ENCODE assay signal across 8 cellular contexts in the genomic region with DNA sequence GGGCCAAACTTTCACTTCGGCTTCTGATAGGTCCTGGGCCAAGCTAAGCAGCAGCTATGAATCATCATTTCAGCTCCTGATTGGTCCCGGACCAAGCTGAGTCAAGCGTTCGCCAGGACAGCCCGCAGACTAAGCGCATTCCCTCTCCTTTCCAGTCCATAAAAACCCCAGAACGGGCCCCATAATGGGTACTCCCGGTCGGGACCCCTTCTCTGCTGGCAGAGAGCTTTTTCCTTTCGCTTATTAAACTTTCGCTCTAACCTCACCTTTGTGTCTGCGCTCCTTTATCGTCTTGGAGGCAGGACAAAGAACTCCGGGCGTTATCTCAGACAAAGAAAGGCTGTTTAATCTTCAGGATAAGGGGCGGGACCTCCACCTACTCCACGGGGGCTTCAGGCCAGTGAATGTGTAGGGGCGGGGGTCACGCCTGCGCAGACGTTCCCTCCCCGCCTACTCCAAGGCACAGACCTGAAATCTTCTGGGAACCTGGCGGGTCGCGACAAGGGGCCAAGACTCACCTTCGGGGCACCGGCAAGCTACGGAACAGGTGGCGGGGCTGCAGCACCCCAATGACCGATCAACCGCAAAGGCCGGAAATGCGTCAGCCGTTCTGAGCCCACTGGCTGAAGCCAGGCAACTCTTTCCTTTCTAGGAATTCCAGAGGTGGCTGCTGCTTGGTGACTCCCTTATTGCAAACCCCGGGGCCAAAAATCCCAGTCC. TPM values are rescaled to one million over a fixed set of nuclear protein-coding genes. Genes with fewer than 3 reads are reported as not detected.
DNase-seq lines count a peak whose midpoint lies in the region; ATAC-seq and TF ChIP-seq lines count a peak whose summit lies in the region.

A gene (minus strand): TSS at position 585 of the 720 bp plus-strand sequence. CDS start 6,465 bp downstream, outside the sequence.

- no peak within 1 kb of the TSS for H3K27ac Mint-ChIP-seq in Caco-2 (ENCODE audit: unreplicated experiment)
- H3K27ac Mint-ChIP-seq in activated T-helper 1 cell treated with anti-CD3 and anti-CD28 coated beads, Interleukin-12 subunit alpha, Interleukin-12 subunit beta, Interleukin-2, Interleukin-4 antibody, amounts not matched to agents 30 ng/mL and 10 ng/mL and 1 ng/mL, durations not matched to agents 14 hours and 24 hours and 36 hours, result no peak within 1 kb of the TSS

- ATAC-seq in GM21447 (IDR thresholded peaks at IDR 0.05; ENCODE audit: unreplicated experiment), result peak; percentile 74

- H3K79me2 ChIP-seq in PC-9 (ENCODE audit: low read depth), result no peaks in the 10 kb centered on the region

- H3K4me3 Mint-ChIP-seq in Caco-2 (ENCODE audit: unreplicated experiment), result no peak within 1 kb of the TSS
- H3K4me3 Mint-ChIP-seq in activated T-helper 1 cell treated with anti-CD3 and anti-CD28 coated beads, Interleukin-12 subunit alpha, Interleukin-12 subunit beta, Interleukin-2, Interleukin-4 antibody, amounts not matched to agents 30 ng/mL and 10 ng/mL and 1 ng/mL, durations not matched to agents 14 hours and 24 hours and 36 hours, result no peak within 1 kb of the TSS

- intact Hi-C loops in Caco-2 (cut with micrococcal nuclease; ENCODE audit: unreplicated experiment) (loop anchor here (2.0 to 5.0 kb wide), 3 partner anchors 13 to 443 kb away; a partner anchor contains a TSS), PC-9 (cut with micrococcal nuclease; ENCODE audit: unreplicated experiment) (no loop called here)
- intact Hi-C loops in activated T-helper 1 cell treated with anti-CD3 and anti-CD28 coated beads, Interleukin-12 subunit alpha, Interleukin-12 subunit beta, Interleukin-2, Interleukin-4 antibody, amounts not matched to agents 30 ng/mL and 10 ng/mL and 1 ng/mL, durations not matched to agents 14 hours and 24 hours and 36 hours (cut with micrococcal nuclease), result loop anchor here (1.0 to 5.0 kb wide), 6 partner anchors 14 to 498 kb away; a partner anchor contains a TSS

- H3K9ac ChIP-seq in HUES64 (ENCODE audit: low read depth, low read length), result peak within 1 kb of the TSS; percentile 97

- H2AFZ ChIP-seq in PC-9, result peak within 1 kb of the TSS; percentile 71

- peaks cover 2% of the 10 kb centered on the region for H3K27me3 Mint-ChIP-seq in Caco-2 (ENCODE audit: insufficient read depth, unreplicated experiment)
- peaks cover 7% of the 10 kb centered on the region for H3K27me3 Mint-ChIP-seq in activated T-helper 1 cell treated with anti-CD3 and anti-CD28 coated beads, Interleukin-12 subunit alpha, Interleukin-12 subunit beta, Interleukin-2, Interleukin-4 antibody, amounts not matched to agents 30 ng/mL and 10 ng/mL and 1 ng/mL, durations not matched to agents 14 hours and 24 hours and 36 hours (ENCODE audit: insufficient read depth)

- peak within 1 kb of the TSS; percentile 67 for H3K4me2 ChIP-seq in PC-9

- peak; percentile 92 to 95 for DNase-seq in Caco-2
- peak; percentile 75 to 77 for DNase-seq in PC-9
- DNase-seq in activated T-helper 1 cell treated with anti-CD3 and anti-CD28 coated beads, Interleukin-12 subunit alpha, Interleukin-12 subunit beta, Interleukin-2, Interleukin-4 antibody, amounts not matched to agents 30 ng/mL and 10 ng/mL and 1 ng/mL, durations not matched to agents 14 hours and 24 hours and 36 hours (ENCODE audit: low spot score), result peak; percentile 56
- DNase-seq in fibroblast of gingiva (ENCODE audit: low read depth), result peak; percentile 94
- DNase-seq in myocyte (ENCODE audit: low read depth), result peak; percentile 99
- DNase-seq in stimulated activated CD8-positive, alpha-beta memory T cell treated with anti-CD3 and anti-CD28 coated beads, Interleukin-7, amount 100 ng/mL, for 48 hours (ENCODE audit: extremely low read depth in 1 of 2, low read depth in 1 of 2), result peak; percentile 55 to 75

- H3K27ac ChIP-seq in HUES64 (ENCODE audit: low read depth, low read length) (peak within 1 kb of the TSS; percentile 97), PC-9 (peak within 1 kb of the TSS; percentile 69)

- POLR2A ChIA-PET in Caco-2 (lab: Charles Lee), result interaction anchor here (0.5 to 2.0 kb wide), 17 partner anchors 11 to 1224 kb away, joined by 3 to 17 read pairs (median 4); a partner anchor contains a TSS
- POLR2A ChIA-PET in PC-9 (lab: Charles Lee; ENCODE audit: unreplicated experiment), result interaction anchor here (0.5 to 0.6 kb wide), 5 partner anchors 21 to 1678 kb away, joined by 3 to 6 read pairs (median 3); no protein-coding TSS in a partner anchor

- H3K27me3 ChIP-seq in Caco-2 (replicated peaks; ENCODE audit: control insufficient read depth, insufficient read depth, low read length) (no peaks in the 10 kb centered on the region), HUES64 (ENCODE audit: insufficient read depth, low read length) (no peaks in the 10 kb centered on the region), PC-9 (ENCODE audit: insufficient read depth, low read depth) (no peaks in the 10 kb centered on the region)

- no peak for TF ChIP-seq CTCF in Caco-2 (IDR thresholded peaks at IDR 0.05; ENCODE audit: insufficient read depth in 1 of 2, low read depth in 1 of 2, low read length in 1 of 2, severe bottlenecking in 1 of 2, unreplicated experiment in 1 of 2)
- TF ChIP-seq CTCF in PC-9 (conservative IDR thresholded peaks at IDR 0.05), result no peak

- peaks cover 9% of the 10 kb centered on the region for H3K9me3 Mint-ChIP-seq in Caco-2 (ENCODE audit: unreplicated experiment)
- peaks cover 14% of the 10 kb centered on the region for H3K9me3 Mint-ChIP-seq in activated T-helper 1 cell treated with anti-CD3 and anti-CD28 coated beads, Interleukin-12 subunit alpha, Interleukin-12 subunit beta, Interleukin-2, Interleukin-4 antibody, amounts not matched to agents 30 ng/mL and 10 ng/mL and 1 ng/mL, durations not matched to agents 14 hours and 24 hours and 36 hours

- H3K4me3 ChIP-seq in Caco-2 (ENCODE audit: low read depth, low read length), result peak within 1 kb of the TSS; percentile 54
- peak within 1 kb of the TSS; percentile 81 for H3K4me3 ChIP-seq in HUES64 (ENCODE audit: low read length)
- H3K4me3 ChIP-seq in PC-9, result peak within 1 kb of the TSS; percentile 49

- no peaks in the 10 kb centered on the region; the same call in 1 of the 2 replicates for H3K4me1 ChIP-seq in Caco-2
- H3K4me1 ChIP-seq in HUES64 (ENCODE audit: insufficient read depth, low read length), result peaks cover 11% of the 10 kb centered on the region
- H3K4me1 ChIP-seq in PC-9 (replicated peaks; ENCODE audit: insufficient read depth), result peaks cover 7% of the 10 kb centered on the region; the same call in 1 of the 2 replicates

- H3K9me3 ChIP-seq in Caco-2 (no peaks in the 10 kb centered on the region; the same call in 1 of the 2 replicates), HUES64 (ENCODE audit: insufficient read depth, low read depth, low read length) (no peaks in the 10 kb centered on the region), PC-9 (ENCODE audit: insufficient read depth, low read depth) (0 out of 2 replicates have a peak, but pooled peaks cover 2% of the 10 kb centered on the region)

- no peaks in the 10 kb centered on the region for H3K9me2 ChIP-seq in PC-9 (ENCODE audit: insufficient read depth)

- CTCF ChIA-PET in Caco-2 (lab: Charles Lee), result interaction anchor here (0.6 to 2.5 kb wide), 3 partner anchors 20 to 68 kb away, joined by 3 to 16 read pairs (median 6); a partner anchor contains a TSS
- CTCF ChIA-PET in PC-9 (lab: Charles Lee), result no interaction called here

- no peaks in the 10 kb centered on the region for H3K36me3 Mint-ChIP-seq in Caco-2 (ENCODE audit: insufficient read depth, unreplicated experiment)
- no peaks in the 10 kb centered on the region for H3K36me3 Mint-ChIP-seq in activated T-helper 1 cell treated with anti-CD3 and anti-CD28 coated beads, Interleukin-12 subunit alpha, Interleukin-12 subunit beta, Interleukin-2, Interleukin-4 antibody, amounts not matched to agents 30 ng/mL and 10 ng/mL and 1 ng/mL, durations not matched to agents 14 hours and 24 hours and 36 hours (ENCODE audit: low read depth)

- BruUV-seq in Caco-2 (replicated peaks; lab: Mats Ljungman, UMichigan), result TSS peak; percentile 82
- TSS peak; percentile 95 for BruUV-seq in PC-9 (replicated peaks; lab: Mats Ljungman, UMichigan)

- H3K4me1 Mint-ChIP-seq in Caco-2 (ENCODE audit: low read depth, unreplicated experiment), result peaks cover 16% of the 10 kb centered on the region
- H3K4me1 Mint-ChIP-seq in activated T-helper 1 cell treated with anti-CD3 and anti-CD28 coated beads, Interleukin-12 subunit alpha, Interleukin-12 subunit beta, Interleukin-2, Interleukin-4 antibody, amounts not matched to agents 30 ng/mL and 10 ng/mL and 1 ng/mL, durations not matched to agents 14 hours and 24 hours and 36 hours (ENCODE audit: low read depth), result no peaks in the 10 kb centered on the region

- under 1% methylated on average over 35 of the region's 35 CpGs for WGBS in HUES64

- H4K20me1 ChIP-seq in PC-9 (ENCODE audit: insufficient read depth), result no peaks in the 10 kb centered on the region

- no peaks in the 10 kb centered on the region for H3K36me3 ChIP-seq in Caco-2 (ENCODE audit: control insufficient read depth, insufficient read depth, low read length)
- no peaks in the 10 kb centered on the region for H3K36me3 ChIP-seq in HUES64 (ENCODE audit: insufficient read depth, low read length)
- H3K36me3 ChIP-seq in PC-9 (ENCODE audit: low read depth), result no peaks in the 10 kb centered on the region

- 0 out of 2 replicates have a peak, but pooled peaks cover 5% of the 10 kb centered on the region for H3F3A ChIP-seq in PC-9 (ENCODE audit: insufficient read depth, low read depth)

RNA-seq across cellular contexts. Expression of the gene that starts here (rescaled TPM):
- 1.7 and 3.4 TPM in 2 replicates for total RNA-seq in Caco-2 (2022)
- polyA plus RNA-seq in HUES64 (2013, experiment 1 of 2), result 4.4 TPM
- 4.2 TPM for polyA plus RNA-seq in HUES64 (2013, experiment 2 of 2)
- total RNA-seq in PC-9 (2021), result 64.0 and 88.8 TPM in 2 replicates
- total RNA-seq in activated T-helper 1 cell treated with anti-CD3 and anti-CD28 coated beads, Interleukin-12 subunit alpha, Interleukin-12 subunit beta, Interleukin-2, Interleukin-4 antibody, amounts not matched to agents 30 ng/mL and 10 ng/mL and 1 ng/mL, durations not matched to agents 14 hours and 24 hours and 36 hours, result 1.0 and 1.2 TPM in 2 replicates
- total RNA-seq in myocyte, result 12.5 and 13.2 TPM in 2 replicates
- polyA plus RNA-seq in myocyte (2012), result 11.3 TPM

Comparison
In these comparisons a context has a peak if more than half of its experiments do, and no peak if none do; other contexts are left out.
1. Peak in every context shown above with its lines: DNase-seq, ATAC-seq, H3K4me3 ChIP-seq and H3K27ac ChIP-seq.